19 cellular contexts compared by ENCODE assay signal in the genomic region with DNA sequence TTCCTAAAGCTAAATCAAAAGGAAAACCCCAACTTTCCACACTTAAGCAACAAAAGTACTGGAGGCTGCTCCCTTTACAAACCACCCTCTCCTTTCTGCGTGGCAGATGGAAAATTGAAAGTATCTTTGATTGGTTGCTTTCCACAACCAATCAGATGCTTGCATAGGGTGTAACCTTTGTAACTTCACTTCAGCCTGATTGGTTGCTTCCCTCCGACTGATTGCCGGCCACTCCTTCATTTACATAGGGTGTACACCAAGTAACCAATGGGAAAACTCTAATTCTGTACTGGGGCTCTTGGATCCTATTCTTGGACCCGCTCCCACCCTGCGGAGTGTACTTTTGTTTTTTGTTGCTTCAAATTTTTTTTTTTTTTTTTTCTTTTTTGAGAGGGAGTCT.
A peak's percentile ranks its signal among the peaks of the same experiment; 100 is the strongest.
DNase-seq lines count a peak whose midpoint lies in the region; ATAC-seq, FAIRE-seq and TF ChIP-seq lines count a peak whose summit lies in the region.
"Had no signal": no experiment of that assay in that cellular context is flagged by ENCODE, and none has a peak within 500 bp of the region (broad histone marks: within the 10 kb centered on the region; RNA-seq: fewer than 3 reads in every experiment).

No MANE protein-coding gene starts in this region.

- H3K36me3 Mint-ChIP-seq in activated CD4-positive, alpha-beta T cell treated with anti-CD3 and anti-CD28 coated beads for 36 hours (ENCODE audit: low read depth): no peaks in the 10 kb centered on the region
- H3K36me3 Mint-ChIP-seq: CD8-positive, alpha-beta memory T cell had no signal

- H3K9ac ChIP-seq in DND-41 (ENCODE audit: low read depth, low read length): no peak overlapping the region
- H3K9ac ChIP-seq: BLaER1 had no signal

- H3K27me3 ChIP-seq in DND-41 (ENCODE audit: insufficient read depth, low read length, poor library complexity): no peaks in the 10 kb centered on the region

- H3K4me1 Mint-ChIP-seq in activated CD4-positive, alpha-beta T cell treated with anti-CD3 and anti-CD28 coated beads for 36 hours: no peaks in the 10 kb centered on the region
- H3K4me1 Mint-ChIP-seq: CD8-positive, alpha-beta memory T cell had no signal

- no peak overlapping the region for H3K4me3 Mint-ChIP-seq in activated CD4-positive, alpha-beta T cell treated with anti-CD3 and anti-CD28 coated beads for 36 hours
- H3K4me3 Mint-ChIP-seq: CD8-positive, alpha-beta memory T cell; HFFc6 had no signal

- no peaks in the 10 kb centered on the region for H4K20me1 ChIP-seq in DND-41 (ENCODE audit: insufficient read depth, low read length)

- POLR2A ChIA-PET in activated CD4-positive, alpha-beta T cell treated with anti-CD3 and anti-CD28 coated beads for 36 hours (lab: Charles Lee): no interaction called here

- no peaks in the 10 kb centered on the region for H3K9me3 ChIP-seq in DND-41 (ENCODE audit: insufficient read depth, low read length, severe bottlenecking)
- H3K9me3 ChIP-seq: A549, BLaER1, Caco-2 had no signal

- H3K4me2 ChIP-seq in DND-41 (ENCODE audit: insufficient read depth, low read length): no peak overlapping the region
- H3K4me2 ChIP-seq: A549, BLaER1 had no signal

- H2AFZ ChIP-seq in DND-41 (ENCODE audit: low read depth, low read length): no peak overlapping the region

- H3K27ac Mint-ChIP-seq in activated CD4-positive, alpha-beta T cell treated with anti-CD3 and anti-CD28 coated beads for 36 hours: no peak overlapping the region
- H3K27ac Mint-ChIP-seq: CD8-positive, alpha-beta memory T cell; HFFc6 had no signal

- CTCF ChIA-PET in activated CD4-positive, alpha-beta T cell treated with anti-CD3 and anti-CD28 coated beads for 36 hours (lab: Charles Lee): no interaction called here

- intact Hi-C loops in activated CD4-positive, alpha-beta T cell treated with anti-CD3 and anti-CD28 coated beads for 36 hours (cut with DNase I, micrococcal nuclease): no loop called here

- no peaks in the 10 kb centered on the region for H3K79me2 ChIP-seq in DND-41 (ENCODE audit: insufficient read depth, low read length)

- H3K27me3 Mint-ChIP-seq in activated CD4-positive, alpha-beta T cell treated with anti-CD3 and anti-CD28 coated beads for 36 hours: peaks cover 7% of the 10 kb centered on the region

- no peaks in the 10 kb centered on the region for H3K36me3 ChIP-seq in DND-41 (ENCODE audit: insufficient read depth, low read length)
- H3K36me3 ChIP-seq: BLaER1 had no signal

- no peak for DNase-seq in DND-41
- peak; percentile 62 for DNase-seq in M059J (ENCODE audit: low read depth)
- DNase-seq in OCI-M1 (lab: John Stamatoyannopoulos, UW): peak; percentile 34
- no peak for DNase-seq in NCI-H510A (lab: John Stamatoyannopoulos, UW)
- DNase-seq in AG20443 (ENCODE audit: low spot score): no peak
- DNase-seq in activated CD4-positive, alpha-beta T cell treated with anti-CD3 and anti-CD28 coated beads for 36 hours: no peak
- DNase-seq in GM19239 (ENCODE audit: insufficient read length, low spot score): no peak
- DNase-seq: AML-193; Caco-2; CD8-positive, alpha-beta memory T cell; DMS 273 treated with DMSO at 0.1 percent for 48 hours; EL; GOT3; HCEC 1CT; HFFc6 had no signal

- no peak overlapping the region for H3K27ac ChIP-seq in DND-41 (ENCODE audit: low read length)
- H3K27ac ChIP-seq: BLaER1 had no signal

- no peaks in the 10 kb centered on the region for H3K4me1 ChIP-seq in DND-41 (ENCODE audit: insufficient read depth, low read length)
- H3K4me1 ChIP-seq: BLaER1, Caco-2 had no signal

- no peak overlapping the region for H3K4me3 ChIP-seq in DND-41 (ENCODE audit: low read depth in 1 of 2, low read length in 2 of 2)
- H3K4me3 ChIP-seq: A549, BLaER1 had no signal

- H3K9me3 Mint-ChIP-seq in activated CD4-positive, alpha-beta T cell treated with anti-CD3 and anti-CD28 coated beads for 36 hours (ENCODE audit: low read depth): no peaks in the 10 kb centered on the region
- H3K9me3 Mint-ChIP-seq: HFFc6 had no signal

- peak; percentile 17; the same call in 1 of the 3 replicates for ATAC-seq in DND-41 (ENCODE audit: insufficient read depth, low read depth)
- no peak for ATAC-seq in activated CD4-positive, alpha-beta T cell treated with anti-CD3 and anti-CD28 coated beads for 36 hours
- ATAC-seq: A549 had no signal

- FAIRE-seq in GM19239 (lab: Jason Lieb, UNC): no peak
- FAIRE-seq: A549, G401.6, GM12891 had no signal

- no peak for TF ChIP-seq CTCF in DND-41 (IDR thresholded peaks at IDR 0.05; ENCODE audit: borderline replicate concordance, extremely low read depth, low read length, poor library complexity, severe bottlenecking)

Comparison
In these comparisons a context has a peak if more than half of its experiments do, and no peak if none do; other contexts are left out.
1. DNase-seq: peak in M059J (single experiment) and OCI-M1 (single experiment); none in DND-41 (single experiment), NCI-H510A (single experiment), AG20443 (single experiment), activated CD4-positive, alpha-beta T cell treated with anti-CD3 and anti-CD28 coated beads for 36 hours (single experiment) and GM19239 (single experiment).